16 cellular contexts compared by ENCODE assay signal in genomic region chr1:151266315-151266714, GRCh38. TPM values are rescaled to one million over a fixed set of nuclear protein-coding genes. Genes with fewer than 3 reads are reported as not detected.
DNase-seq lines count a peak whose midpoint lies in the region; ATAC-seq and TF ChIP-seq lines count a peak whose summit lies in the region.
"Had no signal": no experiment of that assay in that cellular context is flagged by ENCODE, and none has a peak within 500 bp of the region (broad histone marks: within the 10 kb centered on the region; RNA-seq: fewer than 3 reads in every experiment).

No MANE protein-coding gene starts in this region.

- H3K9me3 Mint-ChIP-seq in activated naive CD4-positive, alpha-beta T cell treated with anti-CD3 and anti-CD28 coated beads, Interleukin-2, amount 50 U/mL, for 72 hours: no peaks in the 10 kb centered on the region
- no peaks in the 10 kb centered on the region for H3K9me3 Mint-ChIP-seq in activated naive CD4-positive, alpha-beta T cell treated with anti-CD3 and anti-CD28 coated beads for 36 hours
- H3K9me3 Mint-ChIP-seq: CD4-positive, alpha-beta T cell had no signal

- peak overlapping the region; percentile 2 to 87 for H3K27ac Mint-ChIP-seq in activated naive CD4-positive, alpha-beta T cell treated with anti-CD3 and anti-CD28 coated beads, Interleukin-2, amount 50 U/mL, for 72 hours
- H3K27ac Mint-ChIP-seq in activated naive CD4-positive, alpha-beta T cell treated with anti-CD3 and anti-CD28 coated beads for 36 hours: no peak overlapping the region
- H3K27ac Mint-ChIP-seq: CD4-positive, alpha-beta T cell had no signal

- H3K4me1 ChIP-seq in neutrophil (ENCODE audit: control insufficient read depth in 1 of 2, insufficient read depth in 1 of 2, low read depth in 1 of 2, low read length in 1 of 2) (peaks cover 12 to 14% of the 10 kb centered on the region in 2 experiments), lower lobe of right lung (no peaks in the 10 kb centered on the region)

- H3K4me1 Mint-ChIP-seq in activated naive CD4-positive, alpha-beta T cell treated with anti-CD3 and anti-CD28 coated beads for 36 hours (ENCODE audit: low read depth): no peaks in the 10 kb centered on the region

- H3K36me3 Mint-ChIP-seq in activated naive CD4-positive, alpha-beta T cell treated with anti-CD3 and anti-CD28 coated beads, Interleukin-2, amount 50 U/mL, for 72 hours: peaks cover 0 to 7% of the 10 kb centered on the region in 2 donors
- peaks cover 31% of the 10 kb centered on the region for H3K36me3 Mint-ChIP-seq in activated naive CD4-positive, alpha-beta T cell treated with anti-CD3 and anti-CD28 coated beads for 36 hours (ENCODE audit: low read depth)

- H3K27ac ChIP-seq in epithelial cell of prostate (peak overlapping the region; percentile 83), neutrophil (peak overlapping the region; percentile 36), lower lobe of right lung (no peak overlapping the region)
- H3K27ac ChIP-seq: GM23248 had no signal

- ATAC-seq in activated naive CD4-positive, alpha-beta T cell treated with anti-CD3 and anti-CD28 coated beads, Interleukin-2, amount 50 U/mL, for 72 hours: no peak
- ATAC-seq in lower lobe of right lung: no peak

- TF ChIP-seq CTCF in neutrophil (IDR thresholded peaks at IDR 0.05) (no peak), lower lobe of right lung (IDR thresholded peaks at IDR 0.05) (no peak)

- H3K27me3 Mint-ChIP-seq in activated naive CD4-positive, alpha-beta T cell treated with anti-CD3 and anti-CD28 coated beads for 36 hours (ENCODE audit: low read depth): no peaks in the 10 kb centered on the region
- H3K27me3 Mint-ChIP-seq: B cell; CD4-positive, alpha-beta T cell had no signal

- no peak overlapping the region for H3K4me3 Mint-ChIP-seq in activated naive CD4-positive, alpha-beta T cell treated with anti-CD3 and anti-CD28 coated beads for 36 hours
- H3K4me3 Mint-ChIP-seq: B cell; CD4-positive, alpha-beta T cell had no signal

- peaks cover 75% of the 10 kb centered on the region for H3K36me3 ChIP-seq in neutrophil
- peaks cover 86% of the 10 kb centered on the region for H3K36me3 ChIP-seq in lower lobe of right lung

- H3K9me3 ChIP-seq in neutrophil: no peaks in the 10 kb centered on the region
- no peaks in the 10 kb centered on the region for H3K9me3 ChIP-seq in lower lobe of right lung

- DNase-seq in activated naive CD4-positive, alpha-beta T cell treated with anti-CD3 and anti-CD28 coated beads, Interleukin-2, amount 50 U/mL, for 72 hours (ENCODE audit: low spot score in 2 of 2): no peak
- DNase-seq in activated naive CD4-positive, alpha-beta T cell treated with anti-CD3 and anti-CD28 coated beads for 36 hours: no peak
- DNase-seq in epithelial cell of prostate (ENCODE audit: low read depth, low spot score) (no peak), GM19240 (ENCODE audit: insufficient read length, low spot score) (no peak), GM19238 (ENCODE audit: insufficient read length, low spot score) (no peak), cerebellum (ENCODE audit: low spot score) (no peak), lower lobe of right lung (no peak)
- DNase-seq: C1 segment of cervical spinal cord; CD4-positive, alpha-beta T cell; DMS79; EL; GM23248; H7; IMR-90 had no signal

- no peaks in the 10 kb centered on the region for H3K27me3 ChIP-seq in neutrophil
- H3K27me3 ChIP-seq in lower lobe of right lung (ENCODE audit: low read depth): no peaks in the 10 kb centered on the region

- CTCF ChIA-PET in activated naive CD4-positive, alpha-beta T cell treated with anti-CD3 and anti-CD28 coated beads for 36 hours (lab: Charles Lee): interaction anchor here (0.6 to 1.3 kb wide), 3 partner anchors 14 to 75 kb away, joined by 3 to 4 read pairs (median 4); no protein-coding TSS in a partner anchor

- H3K4me3 ChIP-seq in neutrophil (ENCODE audit: low read depth in 1 of 2, low read length in 1 of 2): no peak overlapping the region
- no peak overlapping the region for H3K4me3 ChIP-seq in lower lobe of right lung
- H3K4me3 ChIP-seq: GM23248 had no signal

- intact Hi-C loops in activated naive CD4-positive, alpha-beta T cell treated with anti-CD3 and anti-CD28 coated beads for 36 hours (cut with micrococcal nuclease): no loop called here
- intact Hi-C loops in lower lobe of right lung (cut with DNase I): no loop called here

RNA-seq across cellular contexts. Expression of gene PSMD4, which starts 11.8 kb away (rescaled TPM):
- total RNA-seq in activated naive CD4-positive, alpha-beta T cell treated with anti-CD3 and anti-CD28 coated beads, Interleukin-2, amount 50 U/mL, for 72 hours: 100 to 1,000 TPM; 185 to 189 TPM
- 100 to 1,000 TPM; 167 to 192 TPM for total RNA-seq in activated naive CD4-positive, alpha-beta T cell treated with anti-CD3 and anti-CD28 coated beads for 36 hours
- total RNA-seq in cerebellum (64.4 TPM), lower lobe of right lung (106 TPM)

RNA-seq across cellular contexts. Expression of gene ZNF687, which starts 15.8 kb away (rescaled TPM):
- total RNA-seq in activated naive CD4-positive, alpha-beta T cell treated with anti-CD3 and anti-CD28 coated beads, Interleukin-2, amount 50 U/mL, for 72 hours: 10 to 100 TPM; 28.0 to 29.0 TPM
- total RNA-seq in activated naive CD4-positive, alpha-beta T cell treated with anti-CD3 and anti-CD28 coated beads for 36 hours: 10 to 100 TPM; 20.9 to 22.0 TPM
- total RNA-seq in cerebellum (10.9 TPM), lower lobe of right lung (23.7 TPM)
